In genomic region chr10:89702121-89702480, GRCh38 we compare ENCODE assay signal across 8 cellular contexts. TPM values are rescaled to one million over a fixed set of nuclear protein-coding genes. Genes with fewer than 3 reads are reported as not detected.
A peak's percentile ranks its signal among the peaks of the same experiment; 100 is the strongest.
DNase-seq lines count a peak whose midpoint lies in the region; ATAC-seq and TF ChIP-seq lines count a peak whose summit lies in the region.

No MANE protein-coding gene starts in this region.

- in situ Hi-C loops in IMR-90 (cut with MboI; ENCODE audit: low sequenced_read_pairs), result no loop called here

- peaks cover 51% of the 10 kb centered on the region for H3K79me2 ChIP-seq in smooth muscle cell (ENCODE audit: low read depth)

- H3K4me3 ChIP-seq in Caco-2 (ENCODE audit: low read depth, low read length) (peak overlapping the region; percentile 78), IMR-90 (ENCODE audit: insufficient read depth, low read depth, low read length) (peak overlapping the region; percentile 53), smooth muscle cell (peak overlapping the region; percentile 85)

- no peak overlapping the region for H4K5ac ChIP-seq in IMR-90 (ENCODE audit: low read depth, low read length)

- 0 out of 2 replicates have a peak, but pooled peaks cover 2% of the 10 kb centered on the region for H3K9me1 ChIP-seq in IMR-90 (ENCODE audit: insufficient read depth, low read length)

- no peak overlapping the region for H2BK20ac ChIP-seq in IMR-90 (ENCODE audit: low read depth, low read length)

- H3K23ac ChIP-seq in IMR-90 (ENCODE audit: low read depth, low read length), result peak overlapping the region; percentile 20

- H3K4me3 Mint-ChIP-seq in Caco-2 (ENCODE audit: unreplicated experiment), result peak overlapping the region; percentile 88
- H3K4me3 Mint-ChIP-seq in activated CD4-positive, alpha-beta memory T cell treated with anti-CD3 and anti-CD28 coated beads for 36 hours, result peak overlapping the region; percentile 88

- H3F3A ChIP-seq in smooth muscle cell (ENCODE audit: low read depth), result no peaks in the 10 kb centered on the region

- no peak for TF ChIP-seq RAD21 in IMR-90 (IDR thresholded peaks at IDR 0.05; ENCODE audit: low read length)

- peak overlapping the region; percentile 36; the same call in 1 of the 2 replicates for H3K27ac ChIP-seq in IMR-90 (ENCODE audit: insufficient read depth, low read length)
- peak overlapping the region; percentile 76 for H3K27ac ChIP-seq in smooth muscle cell (ENCODE audit: low read depth)

- H3K79me1 ChIP-seq in IMR-90 (ENCODE audit: low read depth in 1 of 2, low read length in 2 of 2), result peaks cover 5 to 11% of the 10 kb centered on the region in 2 experiments; a peak in 3 of 4 replicates

- TF ChIP-seq POLR2A in IMR-90 (IDR thresholded peaks at IDR 0.05; ENCODE audit: low read depth, low read length), result no peak

- H3K36me3 ChIP-seq in Caco-2 (ENCODE audit: control insufficient read depth, insufficient read depth, low read length), result no peaks in the 10 kb centered on the region
- H3K36me3 ChIP-seq in IMR-90 (ENCODE audit: control insufficient read depth, insufficient read depth, low read length), result no peaks in the 10 kb centered on the region
- H3K36me3 ChIP-seq in smooth muscle cell (ENCODE audit: low read depth), result no peaks in the 10 kb centered on the region

- no peaks in the 10 kb centered on the region for H3K27me3 Mint-ChIP-seq in Caco-2 (ENCODE audit: insufficient read depth, unreplicated experiment)
- H3K27me3 Mint-ChIP-seq in activated CD4-positive, alpha-beta memory T cell treated with anti-CD3 and anti-CD28 coated beads for 36 hours, result no peaks in the 10 kb centered on the region

- peak overlapping the region; percentile 89 for H3K27ac Mint-ChIP-seq in Caco-2 (ENCODE audit: unreplicated experiment)
- H3K27ac Mint-ChIP-seq in activated CD4-positive, alpha-beta memory T cell treated with anti-CD3 and anti-CD28 coated beads for 36 hours, result peak overlapping the region; percentile 95

- no peaks in the 10 kb centered on the region for H3K9me3 Mint-ChIP-seq in Caco-2 (ENCODE audit: unreplicated experiment)
- H3K9me3 Mint-ChIP-seq in activated CD4-positive, alpha-beta memory T cell treated with anti-CD3 and anti-CD28 coated beads for 36 hours, result no peaks in the 10 kb centered on the region

- H2AFZ ChIP-seq in IMR-90 (replicated peaks; ENCODE audit: low read length, poor library complexity) (peak overlapping the region; percentile 83), smooth muscle cell (ENCODE audit: low read depth) (peak overlapping the region; percentile 99)

- no peak overlapping the region for H3K18ac ChIP-seq in IMR-90 (ENCODE audit: low read depth, low read length)

- H2AK5ac ChIP-seq in IMR-90 (ENCODE audit: low read depth, low read length), result peak overlapping the region; percentile 13; the same call in 1 of the 2 replicates

- BruUV-seq in Caco-2 (replicated peaks; lab: Mats Ljungman, UMichigan), result no TSS peak
- BruUV-seq in IMR-90 (replicated peaks; lab: Mats Ljungman, UMichigan), result TSS peak; percentile 66

- POLR2A ChIA-PET in Caco-2 (lab: Charles Lee) (no interaction called here), IMR-90 (lab: Charles Lee; ENCODE audit: unreplicated experiment) (no interaction called here)
- POLR2A ChIA-PET in activated CD4-positive, alpha-beta memory T cell treated with anti-CD3 and anti-CD28 coated beads for 36 hours (lab: Charles Lee), result interaction anchor here (1.1 to 1.5 kb wide), 6 partner anchors 11 to 288 kb away, joined by 3 to 16 read pairs (median 3); partner anchors contain the start of gene IFIT5

- dilution Hi-C loops in IMR-90 (cut with HindIII; ENCODE audit: low sequenced_read_pairs, unreplicated experiment), result no loop called here

- H2AK9ac ChIP-seq in IMR-90 (replicated peaks; ENCODE audit: low read depth, low read length, poor library complexity), result peak overlapping the region; percentile 67

- H3K27me3 ChIP-seq in Caco-2 (replicated peaks; ENCODE audit: control insufficient read depth, insufficient read depth, low read length) (no peaks in the 10 kb centered on the region), IMR-90 (ENCODE audit: control insufficient read depth, insufficient read depth, low read length) (no peaks in the 10 kb centered on the region), smooth muscle cell (ENCODE audit: low read depth) (no peaks in the 10 kb centered on the region)

- WGBS in IMR-90 (ENCODE audit: extremely low coverage in 2 of 2, insufficient read length in 1 of 2), 2 experiments, result no CpG with 5 or more reads among the region's 7 CpGs
- 15% methylated on average over 7 of the region's 7 CpGs for WGBS in smooth muscle cell (ENCODE audit: low lambda C conversion rate)

- peak overlapping the region; percentile 7 for H3K9ac ChIP-seq in IMR-90 (ENCODE audit: low read depth, low read length)
- H3K9ac ChIP-seq in smooth muscle cell (ENCODE audit: low read depth), result peak overlapping the region; percentile 79

- 0 out of 2 replicates have a peak overlapping the region, but pooled peaks have one; percentile 17 for H3K14ac ChIP-seq in IMR-90 (replicated peaks; ENCODE audit: low read depth, low read length)

- H2BK5ac ChIP-seq in IMR-90 (ENCODE audit: low read depth, low read length, poor library complexity, severe bottlenecking), result peak overlapping the region; percentile 31

- no peak overlapping the region for H2BK15ac ChIP-seq in IMR-90 (ENCODE audit: low read depth, low read length)

- no peak overlapping the region for H2BK120ac ChIP-seq in IMR-90 (ENCODE audit: low read depth, low read length)

- H3K4me2 ChIP-seq in IMR-90 (ENCODE audit: low read depth, low read length) (peak overlapping the region; percentile 56), smooth muscle cell (peak overlapping the region; percentile 93)

- no peak for TF ChIP-seq CTCF in Caco-2 (IDR thresholded peaks at IDR 0.05; ENCODE audit: insufficient read depth in 1 of 2, low read depth in 1 of 2, low read length in 1 of 2, severe bottlenecking in 1 of 2, unreplicated experiment in 1 of 2)
- TF ChIP-seq CTCF in IMR-90 (conservative IDR thresholded peaks at IDR 0.05; ENCODE audit: low read depth, low read length), result no peak
- TF ChIP-seq CTCF in smooth muscle cell (IDR thresholded peaks at IDR 0.05; ENCODE audit: borderline replicate concordance, insufficient read depth, poor library complexity, severe bottlenecking), result no peak

- CTCF ChIA-PET in Caco-2 (lab: Charles Lee), result interaction anchor here (1.4 to 1.5 kb wide), 2 partner anchors 58 to 92 kb away, joined by 11 to 28 read pairs; no protein-coding TSS in a partner anchor
- CTCF ChIA-PET in IMR-90 (lab: Yijun Ruan, JAX), result interaction anchor here (1.0 kb wide), 1 partner anchor 11 kb away, joined by 3 read pairs; no protein-coding TSS in a partner anchor
- CTCF ChIA-PET in activated CD4-positive, alpha-beta memory T cell treated with anti-CD3 and anti-CD28 coated beads for 36 hours (lab: Charles Lee), result interaction anchor here (1.8 kb wide), 1 partner anchor 58 kb away, joined by 9 read pairs; no protein-coding TSS in a partner anchor

- peaks cover 22% of the 10 kb centered on the region for H3K36me3 Mint-ChIP-seq in Caco-2 (ENCODE audit: insufficient read depth, unreplicated experiment)
- H3K36me3 Mint-ChIP-seq in activated CD4-positive, alpha-beta memory T cell treated with anti-CD3 and anti-CD28 coated beads for 36 hours, result peaks cover 10% of the 10 kb centered on the region

- no peaks in the 10 kb centered on the region for H4K20me1 ChIP-seq in IMR-90 (ENCODE audit: insufficient read depth, low read length)
- H4K20me1 ChIP-seq in smooth muscle cell (ENCODE audit: low read depth), result no peaks in the 10 kb centered on the region

- H3K4me1 Mint-ChIP-seq in Caco-2 (ENCODE audit: low read depth, unreplicated experiment), result peaks cover 33% of the 10 kb centered on the region
- H3K4me1 Mint-ChIP-seq in activated CD4-positive, alpha-beta memory T cell treated with anti-CD3 and anti-CD28 coated beads for 36 hours (ENCODE audit: low read depth), result peaks cover 39% of the 10 kb centered on the region

- peak overlapping the region; percentile 75; the same call in 1 of the 2 replicates for H3K56ac ChIP-seq in IMR-90 (ENCODE audit: extremely low read depth, insufficient read depth, low read length)

- H3K9me3 ChIP-seq in Caco-2, result no peaks in the 10 kb centered on the region
- H3K9me3 ChIP-seq in IMR-90 (ENCODE audit: control insufficient read depth, insufficient read depth, low read length), result no peaks in the 10 kb centered on the region
- H3K9me3 ChIP-seq in smooth muscle cell (replicated peaks; ENCODE audit: low read depth), result no peaks in the 10 kb centered on the region

- peak; percentile 26 to 33 for DNase-seq in Caco-2
- peak; percentile 5 for DNase-seq in IMR-90
- DNase-seq in activated CD4-positive, alpha-beta memory T cell treated with anti-CD3 and anti-CD28 coated beads for 36 hours, result peak; percentile 53
- peak; percentile 21 for DNase-seq in germinal center (ENCODE audit: low spot score)
- no peak for DNase-seq in smooth muscle cell (lab: John Stamatoyannopoulos, UW; ENCODE audit: unreplicated experiment)
- DNase-seq in NCI-H1048 (lab: John Stamatoyannopoulos, UW), result no peak

- peak overlapping the region in 1 of 2 experiments; percentile 91; a peak in 1 of 4 replicates for H4K8ac ChIP-seq in IMR-90 (ENCODE audit: low read depth in 2 of 2, low read length in 2 of 2)

- H3K4ac ChIP-seq in IMR-90 (ENCODE audit: low read depth, low read length), result peak overlapping the region; percentile 3

- peak overlapping the region; percentile 39; the same call in 1 of the 2 replicates for H4K91ac ChIP-seq in IMR-90 (ENCODE audit: insufficient read depth, low read depth, low read length)

- intact Hi-C loops in Caco-2 (cut with micrococcal nuclease; ENCODE audit: unreplicated experiment), result loop anchor here (5.0 to 10.0 kb wide), 3 partner anchors 115 to 447 kb away; partner anchors contain the start of gene LIPA
- intact Hi-C loops in IMR-90 (cut with micrococcal nuclease), result loop anchor here (5.0 kb wide), 2 partner anchors 45 to 185 kb away; no protein-coding TSS in a partner anchor
- intact Hi-C loops in activated CD4-positive, alpha-beta memory T cell treated with anti-CD3 and anti-CD28 coated beads for 36 hours (cut with micrococcal nuclease), result loop anchor here (5.0 to 10.0 kb wide), 2 partner anchors 160 to 1713 kb away; partner anchors contain the start of gene HECTD2

- peaks cover 6% of the 10 kb centered on the region for H3K4me1 ChIP-seq in Caco-2
- H3K4me1 ChIP-seq in IMR-90 (ENCODE audit: control insufficient read depth, insufficient read depth, low read length), result peaks cover 2% of the 10 kb centered on the region; the same call in 1 of the 2 replicates
- peaks cover 16% of the 10 kb centered on the region for H3K4me1 ChIP-seq in smooth muscle cell (ENCODE audit: low read depth)

- no peak for ATAC-seq in IMR-90 (ENCODE audit: low read depth)
- ATAC-seq in HG03469 (IDR thresholded peaks at IDR 0.05; ENCODE audit: unreplicated experiment), result no peak
- no peak for ATAC-seq in HG02852 (IDR thresholded peaks at IDR 0.05; ENCODE audit: unreplicated experiment)

RNA-seq across cellular contexts. Expression of gene KIF20B, which starts 0.7 kb away (rescaled TPM):
- total RNA-seq in Caco-2 (2022) (43.2 and 43.9 TPM in 2 replicates), IMR-90 (2012; rRNA removed) (16.1 and 23.5 TPM in 2 replicates), smooth muscle cell (6.0 and 9.1 TPM in 2 replicates)
- polyA plus RNA-seq in IMR-90 (2012; rRNA removed) (2.7 and 3.1 TPM in 2 replicates), smooth muscle cell (4.5 and 4.8 TPM in 2 replicates)
- 0.11 and 0.23 TPM in 2 replicates for polyA plus RNA-seq in IMR-90 (2012; cell fraction: cytosol; rRNA removed)
- polyA plus RNA-seq in IMR-90 (2012; cell fraction: nucleus; rRNA removed; ENCODE audit: low replicate concordance), result 0.35 and 2.2 TPM in 2 replicates
- 10 to 100 TPM; 65.3 to 65.6 TPM for total RNA-seq in activated CD4-positive, alpha-beta memory T cell treated with anti-CD3 and anti-CD28 coated beads for 36 hours

RNA-seq across cellular contexts. Expression of gene PANK1, which starts 57.1 kb away (rescaled TPM):
- total RNA-seq in Caco-2 (2022) (22.7 and 24.0 TPM in 2 replicates), IMR-90 (2012; rRNA removed) (6.7 and 8.8 TPM in 2 replicates), smooth muscle cell (13.0 and 14.1 TPM in 2 replicates)
- polyA plus RNA-seq in IMR-90 (2012; rRNA removed) (3.0 TPM in 2 replicates), smooth muscle cell (7.3 and 8.6 TPM in 2 replicates)
- polyA plus RNA-seq in IMR-90 (2012; cell fraction: cytosol; rRNA removed), result 0.77 and 0.88 TPM in 2 replicates
- polyA plus RNA-seq in IMR-90 (2012; cell fraction: nucleus; rRNA removed; ENCODE audit: low replicate concordance), result 0.70 and 2.1 TPM in 2 replicates
- 1 to 10 TPM; 2.1 to 2.5 TPM for total RNA-seq in activated CD4-positive, alpha-beta memory T cell treated with anti-CD3 and anti-CD28 coated beads for 36 hours

Comparison
In these comparisons a context has a peak if more than half of its experiments do, and no peak if none do; other contexts are left out.
1. DNase-seq: peak in Caco-2 (2 of 2), IMR-90 (single experiment), activated CD4-positive, alpha-beta memory T cell treated with anti-CD3 and anti-CD28 coated beads for 36 hours (single experiment) and germinal center (single experiment); none in smooth muscle cell (single experiment) and NCI-H1048 (single experiment).
2. Peak in every context shown above with its lines, with median percentiles within 50 percentile points of each other: H3K4me3 ChIP-seq.